1 cellular context compared by ENCODE assay signal in genomic region chr17:72173475-72174116, GRCh38.
A peak's percentile ranks its signal among the peaks of the same experiment; 100 is the strongest.
TF ChIP-seq lines count a peak whose summit lies in the region.

No MANE protein-coding gene starts in this region.

TF ChIP-seq in HepG2, 621 proteins besides CTCF, POLR2A, EP300 and RAD21 (continued from another document and continues in another):
- TF ChIP-seq SOX13 (IDR thresholded peaks at IDR 0.05) (no peak), SOX13 (CRISPR knock-in tag; conservative IDR thresholded peaks at IDR 0.05 in 1 of 2, IDR thresholded peaks at IDR 0.05 in 1 of 2) (peak in 1 of 2 experiments; percentile 17; a peak in 1 of 4 replicates), HNF1A (IDR thresholded peaks at IDR 0.05; ENCODE audit: low read depth) (no peak), HNF1A (CRISPR knock-in tag; IDR thresholded peaks at IDR 0.05; ENCODE audit: borderline replicate concordance) (no peak), FOXK1 (CRISPR knock-in tag; IDR thresholded peaks at IDR 0.05; ENCODE audit: borderline replicate concordance, low read depth) (peak; percentile 54; the same call in 1 of the 2 replicates), ZNF776 (CRISPR knock-in tag; IDR thresholded peaks at IDR 0.05) (no peak), ZNF83 (CRISPR knock-in tag; IDR thresholded peaks at IDR 0.05; ENCODE audit: borderline replicate concordance) (no peak), ZHX1 (CRISPR knock-in tag; IDR thresholded peaks at IDR 0.05; ENCODE audit: low read depth) (no peak), HMGXB3 (CRISPR knock-in tag; IDR thresholded peaks at IDR 0.05; ENCODE audit: borderline replicate concordance) (no peak), ZNF670 (CRISPR knock-in tag; IDR thresholded peaks at IDR 0.05; ENCODE audit: borderline replicate concordance) (no peak), ZNF496 (CRISPR knock-in tag; IDR thresholded peaks at IDR 0.05; ENCODE audit: insufficient replicate concordance) (no peak), SMARCE1 (IDR thresholded peaks at IDR 0.05; ENCODE audit: borderline replicate concordance) (no peak), ZNF7 (CRISPR knock-in tag; IDR thresholded peaks at IDR 0.05) (no peak), POLR2AphosphoS2 (IDR thresholded peaks at IDR 0.05; ENCODE audit: low read depth, low read length) (no peak), ZNF558 (CRISPR knock-in tag; IDR thresholded peaks at IDR 0.05; ENCODE audit: borderline replicate concordance) (no peak), TFAP4 (IDR thresholded peaks at IDR 0.05; ENCODE audit: borderline replicate concordance, low read depth) (peak; percentile 85; the same call in 1 of the 2 replicates), ZNF549 (CRISPR knock-in tag; IDR thresholded peaks at IDR 0.05) (no peak), ZFP36 (IDR thresholded peaks at IDR 0.05; ENCODE audit: borderline replicate concordance, low read depth, low read length, partially characterized antibody) (no peak), ZNF703 (CRISPR knock-in tag; IDR thresholded peaks at IDR 0.05; ENCODE audit: borderline replicate concordance) (no peak), MTF1 (CRISPR knock-in tag; IDR thresholded peaks at IDR 0.05) (no peak), ZNF260 (CRISPR knock-in tag; IDR thresholded peaks at IDR 0.05; ENCODE audit: borderline replicate concordance, low read depth) (no peak), AKAP8 (CRISPR knock-in tag; IDR thresholded peaks at IDR 0.05) (no peak), FOXO1 (CRISPR knock-in tag; IDR thresholded peaks at IDR 0.05) (peak; percentile 45; the same call in 1 of the 2 replicates), ZNF205 (CRISPR knock-in tag; IDR thresholded peaks at IDR 0.05) (0 out of 2 replicates have a peak, but pooled peaks have one; percentile 37), BCL6 (CRISPR knock-in tag; IDR thresholded peaks at IDR 0.05) (no peak), ZBTB34 (CRISPR knock-in tag; IDR thresholded peaks at IDR 0.05) (peak; percentile 83), HNRNPLL (IDR thresholded peaks at IDR 0.05; ENCODE audit: low read depth, low read length, poor library complexity, severe bottlenecking) (no peak), ZFP36L1 (CRISPR knock-in tag; IDR thresholded peaks at IDR 0.05) (no peak), ZNF138 (CRISPR knock-in tag; IDR thresholded peaks at IDR 0.05; ENCODE audit: low read depth) (no peak), ZBTB43 (CRISPR knock-in tag; conservative IDR thresholded peaks at IDR 0.05) (no peak), ZNF768 (CRISPR knock-in tag; IDR thresholded peaks at IDR 0.05) (no peak), SNAPC2 (CRISPR knock-in tag; IDR thresholded peaks at IDR 0.05) (no peak), ZNF512 (CRISPR knock-in tag; IDR thresholded peaks at IDR 0.05) (no peak), ZNF687 (CRISPR knock-in tag; IDR thresholded peaks at IDR 0.05) (peak; percentile 48), ZUFSP (CRISPR knock-in tag; IDR thresholded peaks at IDR 0.05; ENCODE audit: borderline replicate concordance) (no peak), ZNF329 (CRISPR knock-in tag; IDR thresholded peaks at IDR 0.05; ENCODE audit: low read depth) (no peak)
